Comparison of ENCODE assay signal across 34 cellular contexts in the genomic region with DNA sequence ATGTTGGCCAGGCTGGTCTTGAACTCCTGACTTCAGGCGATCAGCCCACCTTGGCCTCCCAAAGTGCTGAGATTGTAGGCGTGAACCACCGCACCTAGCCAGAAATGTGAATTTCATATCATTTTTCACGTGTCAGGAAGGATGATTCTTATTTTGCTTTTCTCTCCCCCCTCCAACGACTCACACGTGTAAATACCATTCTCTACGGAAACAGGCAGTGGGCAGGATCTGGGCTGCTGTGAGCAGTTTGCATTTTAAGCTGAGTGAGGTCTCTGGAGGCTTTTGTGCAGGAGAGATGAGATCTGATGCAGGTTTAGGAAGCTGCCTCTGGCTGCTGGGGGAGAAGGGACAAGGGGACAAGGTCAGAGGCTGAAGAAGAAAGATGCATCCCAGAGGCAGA. TPM values are rescaled to one million over a fixed set of nuclear protein-coding genes. Genes with fewer than 3 reads are reported as not detected.
"Had no signal": no experiment of that assay in that cellular context is flagged by ENCODE, and none has a peak within 500 bp of the region (broad histone marks: within the 10 kb centered on the region; RNA-seq: fewer than 3 reads in every experiment).

No MANE protein-coding gene starts in this region.

- H3K4me3 Mint-ChIP-seq: activated CD8-positive, alpha-beta memory T cell treated with anti-CD3 and anti-CD28 coated beads, Interleukin-2, amount 10 ng/mL, durations not matched to agents 7 days and 5 days; activated CD8-positive, alpha-beta T cell treated with anti-CD3 and anti-CD28 coated beads, Interleukin-2, amount 10 ng/mL, durations not matched to agents 7 days and 5 days; activated naive CD4-positive, alpha-beta T cell treated with anti-CD3 and anti-CD28 coated beads, Interleukin-2, amount 50 U/mL, for 24 hours; natural killer cell; stimulated activated naive CD8-positive, alpha-beta T cell treated with anti-CD3 and anti-CD28 coated beads, Interleukin-15, Interleukin-2, amounts not matched to agents 100 ng/mL and 50 ng/mL, for 24 hours; T-helper 17 cell; type B pancreatic cell had no signal

- H3K4me2 ChIP-seq: hepatocyte had no signal

- H3K9me3 Mint-ChIP-seq: activated naive CD4-positive, alpha-beta T cell treated with anti-CD3 and anti-CD28 coated beads, Interleukin-2, amount 50 U/mL, for 24 hours; type B pancreatic cell had no signal

- H3K79me2 ChIP-seq: hepatocyte had no signal

- DNase-seq: activated CD8-positive, alpha-beta memory T cell treated with anti-CD3 and anti-CD28 coated beads, Interleukin-2, amount 10 ng/mL, durations not matched to agents 7 days and 5 days; activated CD8-positive, alpha-beta T cell treated with anti-CD3 and anti-CD28 coated beads, Interleukin-2, amount 10 ng/mL, durations not matched to agents 7 days and 5 days; activated T-cell treated with anti-CD3 and anti-CD28 coated beads, Interleukin-2, amount 50 U/mL, for 48 hours; aorta; body of pancreas; cerebellar nuclear complex; dorsolateral prefrontal cortex; effector memory CD4-positive, alpha-beta T cell; erythroblast; gastrocnemius medialis; islet precursor cell; left ventricle myocardium inferior; mesendoderm; natural killer cell; pancreas; retina; stimulated activated CD4-positive, alpha-beta T cell treated with anti-CD3 and anti-CD28 coated beads, Interleukin-12 subunit alpha, Interleukin-12 subunit beta, amount 100 ng/mL, for 4 hours; stimulated activated CD4-positive, alpha-beta T cell treated with anti-CD3 and anti-CD28 coated beads, Interleukin-4, amount 100 ng/mL, for 1 hour; T-helper 17 cell; T1000; uterus had no signal

- H3K36me3 Mint-ChIP-seq: activated naive CD4-positive, alpha-beta T cell treated with anti-CD3 and anti-CD28 coated beads, Interleukin-2, amount 50 U/mL, for 24 hours; natural killer cell had no signal

- ATAC-seq: activated CD8-positive, alpha-beta memory T cell treated with anti-CD3 and anti-CD28 coated beads, Interleukin-2, amount 10 ng/mL, durations not matched to agents 7 days and 5 days; activated CD8-positive, alpha-beta T cell treated with anti-CD3 and anti-CD28 coated beads, Interleukin-2, amount 10 ng/mL, durations not matched to agents 7 days and 5 days; body of pancreas; gastrocnemius medialis; natural killer cell; pancreas; sciatic nerve; T-helper 17 cell had no signal

- H2AFZ ChIP-seq: hepatocyte had no signal

- H3K4me3 ChIP-seq: body of pancreas, coronary artery, dorsolateral prefrontal cortex, gastrocnemius medialis, hepatocyte, left ventricle myocardium inferior, lung, pancreas, prostate gland, skin epidermis, thoracic aorta, uterus had no signal

- H3K27ac Mint-ChIP-seq: activated CD8-positive, alpha-beta memory T cell treated with anti-CD3 and anti-CD28 coated beads, Interleukin-2, amount 10 ng/mL, durations not matched to agents 7 days and 5 days; activated CD8-positive, alpha-beta T cell treated with anti-CD3 and anti-CD28 coated beads, Interleukin-2, amount 10 ng/mL, durations not matched to agents 7 days and 5 days; activated naive CD4-positive, alpha-beta T cell treated with anti-CD3 and anti-CD28 coated beads, Interleukin-2, amount 50 U/mL, for 24 hours; activated T-helper 2 cell treated with anti-CD3 and anti-CD28 coated beads, Interferon-gamma antibody, Interleukin-2, Interleukin-4, amounts not matched to agents 10 μg/mL and 5 μg/mL and 100 μg/mL, durations not matched to agents 14 hours and 24 hours and 36 hours; natural killer cell; stimulated activated naive CD8-positive, alpha-beta T cell treated with anti-CD3 and anti-CD28 coated beads, Interleukin-15, Interleukin-2, amounts not matched to agents 100 ng/mL and 50 ng/mL, for 24 hours; T-helper 17 cell; type B pancreatic cell had no signal

- H3K4me1 ChIP-seq: body of pancreas, gastrocnemius medialis, prostate gland had no signal

- H3K27ac ChIP-seq: body of pancreas, coronary artery, gastrocnemius medialis, hepatocyte, left ventricle myocardium inferior, neutrophil, pancreas, prostate gland, skin epidermis, thoracic aorta, uterus had no signal

- H3K9me3 ChIP-seq: body of pancreas, gastrocnemius medialis, left ventricle myocardium inferior, neutrophil, pancreas, prostate gland, thoracic aorta, uterus had no signal

- H3K36me3 ChIP-seq: gastrocnemius medialis, left ventricle myocardium inferior, neutrophil, pancreas, prostate gland, thoracic aorta, uterus had no signal

RNA-seq across cellular contexts. Expression of a gene that starts 35.0 kb away (rescaled TPM):
- total RNA-seq: activated CD8-positive, alpha-beta T cell treated with anti-CD3 and anti-CD28 coated beads, Interleukin-2, amount 10 ng/mL, durations not matched to agents 7 days and 5 days; natural killer cell; T-helper 17 cell had no signal

RNA-seq across cellular contexts. Expression of a gene that starts 40.9 kb away (rescaled TPM):
- total RNA-seq: aorta, left ventricle myocardium inferior, lung, prostate gland, sciatic nerve, subcutaneous adipose tissue, thoracic aorta, uterus had no signal
